ENCODE assay signal across 20 cellular contexts in genomic region chr14:77741438-77741837, GRCh38. TPM values are rescaled to one million over a fixed set of nuclear protein-coding genes. Genes with fewer than 3 reads are reported as not detected.
DNase-seq lines count a peak whose midpoint lies in the region; ATAC-seq and TF ChIP-seq lines count a peak whose summit lies in the region.
"Had no signal": no experiment of that assay in that cellular context is flagged by ENCODE, and none has a peak within 500 bp of the region (broad histone marks: within the 10 kb centered on the region; RNA-seq: fewer than 3 reads in every experiment).

No MANE protein-coding gene starts in this region.

- DNase-seq in activated CD4-positive, alpha-beta T cell treated with anti-CD3 and anti-CD28 coated beads for 36 hours: no peak
- no peak for DNase-seq in activated CD4-positive, alpha-beta T cell treated with anti-CD3 and anti-CD28 coated beads for 1 hour
- DNase-seq in MCF 10A (ENCODE audit: unreplicated experiment) (no peak), breast epithelium (ENCODE audit: low spot score in 2 of 2) (no peak), posterior vena cava (ENCODE audit: low spot score) (no peak)
- DNase-seq: 8988T, Calu3, GF-D8, H9, KG1, NCI-H1417, NCI-H187, NCI-H2227 treated with DMSO at 0.1 percent for 48 hours, NCI-H510A treated with DMSO at 0.1 percent for 48 hours, NCI-H774, OCI-M1 had no signal

- peak overlapping the region; percentile 68 for H3K27ac Mint-ChIP-seq in activated CD4-positive, alpha-beta T cell treated with anti-CD3 and anti-CD28 coated beads for 36 hours
- H3K27ac Mint-ChIP-seq in MCF 10A (ENCODE audit: low read depth, unreplicated experiment): peak overlapping the region; percentile 39
- H3K27ac Mint-ChIP-seq in activated naive CD8-positive, alpha-beta T cell: peak overlapping the region; percentile 77
- H3K27ac Mint-ChIP-seq in stimulated activated naive CD8-positive, alpha-beta T cell treated with anti-CD3 and anti-CD28 coated beads, Interleukin-15, Interleukin-2, amounts not matched to agents 100 ng/mL and 50 ng/mL, for 24 hours: peak overlapping the region; percentile 57
- H3K27ac Mint-ChIP-seq: B cell had no signal

- no peak overlapping the region for H3K4me3 ChIP-seq in breast epithelium

- no peak for TF ChIP-seq CTCF in MCF 10A (IDR thresholded peaks at IDR 0.05; ENCODE audit: unreplicated experiment)
- no peak for TF ChIP-seq CTCF in breast epithelium (IDR thresholded peaks at IDR 0.05)

- H3K36me3 Mint-ChIP-seq in activated CD4-positive, alpha-beta T cell treated with anti-CD3 and anti-CD28 coated beads for 36 hours (ENCODE audit: low read depth): peaks cover 45% of the 10 kb centered on the region
- H3K36me3 Mint-ChIP-seq in MCF 10A (ENCODE audit: insufficient read depth, unreplicated experiment): peaks cover 81% of the 10 kb centered on the region
- H3K36me3 Mint-ChIP-seq in activated naive CD8-positive, alpha-beta T cell: peaks cover 2% of the 10 kb centered on the region
- peaks cover 64% of the 10 kb centered on the region for H3K36me3 Mint-ChIP-seq in stimulated activated naive CD8-positive, alpha-beta T cell treated with anti-CD3 and anti-CD28 coated beads, Interleukin-15, Interleukin-2, amounts not matched to agents 100 ng/mL and 50 ng/mL, for 24 hours (ENCODE audit: low read depth)

- peaks cover 50% of the 10 kb centered on the region for H3K4me1 Mint-ChIP-seq in activated CD4-positive, alpha-beta T cell treated with anti-CD3 and anti-CD28 coated beads for 36 hours
- H3K4me1 Mint-ChIP-seq in MCF 10A (ENCODE audit: insufficient read depth, unreplicated experiment): no peaks in the 10 kb centered on the region
- H3K4me1 Mint-ChIP-seq in activated naive CD8-positive, alpha-beta T cell (ENCODE audit: low read depth): peaks cover 31% of the 10 kb centered on the region
- H3K4me1 Mint-ChIP-seq in stimulated activated naive CD8-positive, alpha-beta T cell treated with anti-CD3 and anti-CD28 coated beads, Interleukin-15, Interleukin-2, amounts not matched to agents 100 ng/mL and 50 ng/mL, for 24 hours (ENCODE audit: low read depth): peaks cover 59% of the 10 kb centered on the region
- H3K4me1 Mint-ChIP-seq: H9 had no signal

- no peaks in the 10 kb centered on the region for H3K27me3 ChIP-seq in breast epithelium

- no peaks in the 10 kb centered on the region for H3K9me3 Mint-ChIP-seq in activated CD4-positive, alpha-beta T cell treated with anti-CD3 and anti-CD28 coated beads for 36 hours (ENCODE audit: low read depth)
- H3K9me3 Mint-ChIP-seq in MCF 10A (ENCODE audit: unreplicated experiment): no peaks in the 10 kb centered on the region
- no peaks in the 10 kb centered on the region for H3K9me3 Mint-ChIP-seq in activated naive CD8-positive, alpha-beta T cell (ENCODE audit: low read depth)
- no peaks in the 10 kb centered on the region for H3K9me3 Mint-ChIP-seq in stimulated activated naive CD8-positive, alpha-beta T cell treated with anti-CD3 and anti-CD28 coated beads, Interleukin-15, Interleukin-2, amounts not matched to agents 100 ng/mL and 50 ng/mL, for 24 hours
- H3K9me3 Mint-ChIP-seq: H9 had no signal

- H3K27me3 Mint-ChIP-seq in activated CD4-positive, alpha-beta T cell treated with anti-CD3 and anti-CD28 coated beads for 36 hours: no peaks in the 10 kb centered on the region
- H3K27me3 Mint-ChIP-seq in MCF 10A (ENCODE audit: insufficient read depth, unreplicated experiment): no peaks in the 10 kb centered on the region
- no peaks in the 10 kb centered on the region for H3K27me3 Mint-ChIP-seq in activated naive CD8-positive, alpha-beta T cell
- no peaks in the 10 kb centered on the region for H3K27me3 Mint-ChIP-seq in stimulated activated naive CD8-positive, alpha-beta T cell treated with anti-CD3 and anti-CD28 coated beads, Interleukin-15, Interleukin-2, amounts not matched to agents 100 ng/mL and 50 ng/mL, for 24 hours
- H3K27me3 Mint-ChIP-seq: B cell had no signal

- H3K4me1 ChIP-seq in breast epithelium: no peaks in the 10 kb centered on the region

- H3K4me3 Mint-ChIP-seq in activated CD4-positive, alpha-beta T cell treated with anti-CD3 and anti-CD28 coated beads for 36 hours: no peak overlapping the region
- no peak overlapping the region for H3K4me3 Mint-ChIP-seq in MCF 10A (ENCODE audit: unreplicated experiment)
- H3K4me3 Mint-ChIP-seq in activated naive CD8-positive, alpha-beta T cell: no peak overlapping the region
- no peak overlapping the region for H3K4me3 Mint-ChIP-seq in stimulated activated naive CD8-positive, alpha-beta T cell treated with anti-CD3 and anti-CD28 coated beads, Interleukin-15, Interleukin-2, amounts not matched to agents 100 ng/mL and 50 ng/mL, for 24 hours
- H3K4me3 Mint-ChIP-seq: B cell, H9 had no signal

- no TSS peak for BruUV-seq in MCF 10A (replicated peaks; lab: Mats Ljungman, UMichigan)

- POLR2A ChIA-PET in activated CD4-positive, alpha-beta T cell treated with anti-CD3 and anti-CD28 coated beads for 36 hours (lab: Charles Lee): no interaction called here
- POLR2A ChIA-PET in MCF 10A (lab: Yijun Ruan, JAX): interaction anchor here (2.2 kb wide), 1 partner anchor 20 kb away, joined by 14 read pairs; the partner anchor contains the start of gene SNW1

- ATAC-seq in activated CD4-positive, alpha-beta T cell treated with anti-CD3 and anti-CD28 coated beads for 36 hours: peak; percentile 45
- no peak for ATAC-seq in HG02759 (IDR thresholded peaks at IDR 0.05; ENCODE audit: unreplicated experiment)

- H3K9me3 ChIP-seq in breast epithelium: no peaks in the 10 kb centered on the region

- H3K27ac ChIP-seq in breast epithelium: no peak overlapping the region

- CTCF ChIA-PET in activated CD4-positive, alpha-beta T cell treated with anti-CD3 and anti-CD28 coated beads for 36 hours (lab: Charles Lee): interaction anchor here (1.0 to 2.1 kb wide), 3 partner anchors 11 to 437 kb away, joined by 3 to 7 read pairs (median 5); partner anchors contain the start of gene SNW1
- CTCF ChIA-PET in MCF 10A (lab: Yijun Ruan, JAX): interaction anchor here (0.8 to 1.1 kb wide), 3 partner anchors 11 to 282 kb away, joined by 3 to 4 read pairs (median 3); no protein-coding TSS in a partner anchor

- no peaks in the 10 kb centered on the region for H3K36me3 ChIP-seq in breast epithelium

- intact Hi-C loops in activated CD4-positive, alpha-beta T cell treated with anti-CD3 and anti-CD28 coated beads for 36 hours (cut with DNase I, micrococcal nuclease): no loop called here
- intact Hi-C loops in MCF 10A (cut with micrococcal nuclease) (no loop called here), breast epithelium (cut with DNase I; ENCODE audit: low total_unique reads) (no loop called here), posterior vena cava (cut with DNase I) (no loop called here)

- no peak for TF ChIP-seq POLR2A in breast epithelium (IDR thresholded peaks at IDR 0.05)

RNA-seq across cellular contexts. Expression of gene SNW1, which starts 19.5 kb away (rescaled TPM):
- 100 to 1,000 TPM; 134 to 135 TPM for total RNA-seq in activated CD4-positive, alpha-beta T cell treated with anti-CD3 and anti-CD28 coated beads for 36 hours
- total RNA-seq in MCF 10A (2022): 113 and 122 TPM in 2 replicates
- total RNA-seq in breast epithelium: 10 to 100 TPM; 48.3 to 58.2 (median 54.4) TPM
- 10 to 100 TPM; 52.5 to 58.1 TPM for total RNA-seq in posterior vena cava

RNA-seq across cellular contexts. Expression of gene SLIRP, which starts 33.5 kb away (rescaled TPM):
- total RNA-seq in activated CD4-positive, alpha-beta T cell treated with anti-CD3 and anti-CD28 coated beads for 36 hours: 100 to 1,000 TPM; 143 to 156 TPM
- 154 and 249 TPM in 2 replicates for total RNA-seq in MCF 10A (2022)
- 100 to 1,000 TPM; 101 to 156 (median 153) TPM for total RNA-seq in breast epithelium
- 10 to 100 TPM; 87.4 to 89.7 TPM for total RNA-seq in posterior vena cava

RNA-seq across cellular contexts. Expression of gene ALKBH1, which starts 33.6 kb away (rescaled TPM):
- total RNA-seq in activated CD4-positive, alpha-beta T cell treated with anti-CD3 and anti-CD28 coated beads for 36 hours: 10 to 100 TPM; 16.3 to 16.8 TPM
- total RNA-seq in MCF 10A (2022) (14.4 and 19.0 TPM in 2 replicates), breast epithelium (10 to 100 TPM in 2 of 3 donors, 1 to 10 TPM in 1; 5.6 to 17.0 (median 12.8) TPM), posterior vena cava (1 to 10 TPM; 6.7 to 8.2 TPM)

RNA-seq across cellular contexts. Expression of gene ADCK1, which starts 58.5 kb away (rescaled TPM):
- 1 to 10 TPM; 4.6 to 4.9 TPM for total RNA-seq in activated CD4-positive, alpha-beta T cell treated with anti-CD3 and anti-CD28 coated beads for 36 hours
- total RNA-seq in MCF 10A (2022) (7.0 and 7.8 TPM in 2 replicates), breast epithelium (1 to 10 TPM; 4.6 to 8.3 (median 4.9) TPM), posterior vena cava (1 to 10 TPM; 5.0 to 6.2 TPM)
